33 cellular contexts compared by ENCODE assay signal in genomic region chr14:86601813-86602212, GRCh38.
DNase-seq lines count a peak whose midpoint lies in the region; ATAC-seq and TF ChIP-seq lines count a peak whose summit lies in the region.
"Had no signal": no experiment of that assay in that cellular context is flagged by ENCODE, and none has a peak within 500 bp of the region (broad histone marks: within the 10 kb centered on the region; RNA-seq: fewer than 3 reads in every experiment).

No MANE protein-coding gene starts in this region.

- DNase-seq in Right ventricle myocardium inferior (ENCODE audit: missing footprints) (no peak), heart left ventricle (no peak), Right ventricle myocardium superior (no peak), heart right ventricle (no peak), left ventricle myocardium superior (no peak), left ventricle myocardium inferior (no peak)
- DNase-seq: 8988T; ACHN; AML-193; BE2C; C1 segment of cervical spinal cord; Caco-2; Calu3; CD4-positive, alpha-beta memory T cell; CD4-positive, alpha-beta T cell; CD4-positive, CD25-positive, alpha-beta regulatory T cell; CD8-positive, alpha-beta memory T cell; CD8-positive, alpha-beta T cell; COR-L47; DMS 273 treated with DMSO at 0.1 percent for 48 hours; DMS153; DMS53; DMS79; DMS79 treated with DMSO at 0.1 percent for 48 hours; DND-41; EL had no signal

- no peaks in the 10 kb centered on the region for H3K4me1 ChIP-seq in heart left ventricle
- H3K4me1 ChIP-seq in heart right ventricle = no peaks in the 10 kb centered on the region
- no peaks in the 10 kb centered on the region for H3K4me1 ChIP-seq in left ventricle myocardium inferior
- peaks cover 0 to 13% (median 6%) of the 10 kb centered on the region in 5 donors for H3K4me1 ChIP-seq in subcutaneous abdominal adipose tissue (ENCODE audit: control insufficient read depth in 5 of 5, insufficient read depth in 5 of 5, low read length in 5 of 5)
- H3K4me1 ChIP-seq: A549; BE2C; BLaER1; BLaER1 treated with 17β-estradiol and CSF1 and Interleukin-3, amounts not matched to agents 10 nM and 100 nM; Caco-2 had no signal

- peak; percentile 73 for ATAC-seq in Right ventricle myocardium inferior
- no peak for ATAC-seq in heart left ventricle
- peak; percentile 68 for ATAC-seq in Right ventricle myocardium superior (ENCODE audit: poor library complexity)
- no peak for ATAC-seq in heart right ventricle
- peak; percentile 45 for ATAC-seq in left ventricle myocardium superior
- no peak for ATAC-seq in GM21526 (IDR thresholded peaks at IDR 0.05; ENCODE audit: low FRiP score, unreplicated experiment)
- ATAC-seq: A549; CD8-positive, alpha-beta T cell had no signal

- intact Hi-C loops in Right ventricle myocardium inferior (cut with DNase I) = no loop called here
- intact Hi-C loops in heart left ventricle (cut with DNase I) = no loop called here
- intact Hi-C loops in Right ventricle myocardium superior (cut with DNase I) = no loop called here
- intact Hi-C loops in heart right ventricle (cut with DNase I) = no loop called here
- intact Hi-C loops in left ventricle myocardium superior (cut with micrococcal nuclease) = no loop called here
- intact Hi-C loops in left ventricle myocardium inferior (cut with micrococcal nuclease) = no loop called here

- no peak overlapping the region for H3K27ac ChIP-seq in heart left ventricle
- H3K27ac ChIP-seq in heart right ventricle = no peak overlapping the region
- H3K27ac ChIP-seq in left ventricle myocardium inferior (replicated peaks) = no peak overlapping the region
- H3K27ac ChIP-seq in subcutaneous abdominal adipose tissue (ENCODE audit: low read depth, low read length) = peak overlapping the region; percentile 25
- H3K27ac ChIP-seq: 22Rv1; A549; BLaER1; BLaER1 treated with 17β-estradiol and CSF1 and Interleukin-3, amounts not matched to agents 10 nM and 100 nM; C4-2B had no signal

- TF ChIP-seq POLR2A in heart left ventricle (IDR thresholded peaks at IDR 0.05) = no peak

- WGBS in heart left ventricle, 4 donors = 88 to 91% (median 89%) methylated on average over 2 of the region's 2 CpGs
- 75 to 88% methylated on average over 2 of the region's 2 CpGs for WGBS in heart right ventricle, 2 donors

- no peak for TF ChIP-seq CTCF in heart left ventricle (IDR thresholded peaks at IDR 0.05)
- no peak for TF ChIP-seq CTCF in heart right ventricle (IDR thresholded peaks at IDR 0.05)
- TF ChIP-seq CTCF in left ventricle myocardium inferior (IDR thresholded peaks at IDR 0.05; ENCODE audit: borderline replicate concordance) = no peak

- no peak overlapping the region for H3K9ac ChIP-seq in subcutaneous abdominal adipose tissue (ENCODE audit: low read length in 5 of 5)
- H3K9ac ChIP-seq: BLaER1; BLaER1 treated with 17β-estradiol and CSF1 and Interleukin-3, amounts not matched to agents 10 nM and 100 nM had no signal

- H3K36me3 ChIP-seq in heart left ventricle (no peaks in the 10 kb centered on the region), heart right ventricle (no peaks in the 10 kb centered on the region), left ventricle myocardium inferior (no peaks in the 10 kb centered on the region), subcutaneous abdominal adipose tissue (ENCODE audit: control insufficient read depth in 5 of 5, insufficient read depth in 5 of 5, low read length in 5 of 5) (no peaks in the 10 kb centered on the region)
- H3K36me3 ChIP-seq: BE2C; BLaER1; BLaER1 treated with 17β-estradiol and CSF1 and Interleukin-3, amounts not matched to agents 10 nM and 100 nM had no signal

- no peaks in the 10 kb centered on the region for H3K27me3 ChIP-seq in heart left ventricle
- H3K27me3 ChIP-seq in heart right ventricle = no peaks in the 10 kb centered on the region
- no peaks in the 10 kb centered on the region for H3K27me3 ChIP-seq in left ventricle myocardium inferior (ENCODE audit: low read depth)
- no peaks in the 10 kb centered on the region for H3K27me3 ChIP-seq in subcutaneous abdominal adipose tissue (ENCODE audit: control insufficient read depth in 5 of 5, insufficient read depth in 4 of 5, low read length in 5 of 5)
- H3K27me3 ChIP-seq: BE2C; BLaER1; BLaER1 treated with 17β-estradiol and CSF1 and Interleukin-3, amounts not matched to agents 10 nM and 100 nM had no signal

- no peaks in the 10 kb centered on the region for H3K9me3 ChIP-seq in heart left ventricle
- H3K9me3 ChIP-seq in heart right ventricle = peaks cover 0 to 3% (median 0%) of the 10 kb centered on the region in 11 donors
- H3K9me3 ChIP-seq in left ventricle myocardium inferior (replicated peaks) = peaks cover 6% of the 10 kb centered on the region
- H3K9me3 ChIP-seq in subcutaneous abdominal adipose tissue (ENCODE audit: control insufficient read depth in 5 of 5, low read length in 5 of 5) = no peaks in the 10 kb centered on the region
- H3K9me3 ChIP-seq: A549; BE2C; BLaER1; BLaER1 treated with 17β-estradiol and CSF1 and Interleukin-3, amounts not matched to agents 10 nM and 100 nM; Caco-2 had no signal

- H3K4me3 ChIP-seq in heart left ventricle = no peak overlapping the region
- no peak overlapping the region for H3K4me3 ChIP-seq in heart right ventricle
- H3K4me3 ChIP-seq in left ventricle myocardium inferior = no peak overlapping the region
- peak overlapping the region in 2 of 5 donors; percentile 28 to 37 for H3K4me3 ChIP-seq in subcutaneous abdominal adipose tissue (ENCODE audit: low read depth in 1 of 5, low read length in 5 of 5)
- H3K4me3 ChIP-seq: A549; BLaER1; BLaER1 treated with 17β-estradiol and CSF1 and Interleukin-3, amounts not matched to agents 10 nM and 100 nM had no signal

Comparison
In these comparisons a context has a peak if more than half of its experiments do, and no peak if none do; other contexts are left out.
1. ATAC-seq: peak in Right ventricle myocardium inferior (single experiment), Right ventricle myocardium superior (single experiment) and left ventricle myocardium superior (single experiment); none in heart left ventricle (0 of 4), heart right ventricle (0 of 8) and GM21526 (single experiment).